1 cellular context compared by ENCODE assay signal in genomic region chr17:7177210-7177953, GRCh38.
A peak's percentile ranks its signal among the peaks of the same experiment; 100 is the strongest.
TF ChIP-seq lines count a peak whose summit lies in the region.

No MANE protein-coding gene starts in this region.

TF ChIP-seq in HepG2, 621 proteins besides CTCF, POLR2A, EP300 and RAD21 (continued from another document and continues in another):
- TF ChIP-seq TIGD3 (CRISPR knock-in tag; IDR thresholded peaks at IDR 0.05; ENCODE audit: borderline replicate concordance) = no peak
- peak; percentile 18; the same call in 1 of the 2 replicates for TF ChIP-seq ETV5 (CRISPR knock-in tag; IDR thresholded peaks at IDR 0.05; ENCODE audit: borderline replicate concordance)
- TF ChIP-seq FOXM1 (CRISPR knock-in tag; IDR thresholded peaks at IDR 0.05) = no peak
- no peak for TF ChIP-seq DRAP1 (CRISPR knock-in tag; IDR thresholded peaks at IDR 0.05)
- no peak for TF ChIP-seq ATM (IDR thresholded peaks at IDR 0.05; ENCODE audit: borderline replicate concordance)
- TF ChIP-seq MTA3 (CRISPR knock-in tag; IDR thresholded peaks at IDR 0.05) = no peak
- no peak for TF ChIP-seq FOXP1 (IDR thresholded peaks at IDR 0.05)
- no peak for TF ChIP-seq FOXP1 (CRISPR knock-in tag; IDR thresholded peaks at IDR 0.05)
- no peak for TF ChIP-seq ZNF34 (CRISPR knock-in tag; IDR thresholded peaks at IDR 0.05; ENCODE audit: borderline replicate concordance)
- TF ChIP-seq TOPORS (CRISPR knock-in tag; IDR thresholded peaks at IDR 0.05) = no peak
- TF ChIP-seq CREBL2 (CRISPR knock-in tag; IDR thresholded peaks at IDR 0.05; ENCODE audit: borderline replicate concordance) = 0 out of 2 replicates have a peak, but pooled peaks have one; percentile 22
- TF ChIP-seq ZHX1 (CRISPR knock-in tag; IDR thresholded peaks at IDR 0.05; ENCODE audit: low read depth) = no peak
- no peak for TF ChIP-seq E2F5 (CRISPR knock-in tag; conservative IDR thresholded peaks at IDR 0.05)
- peak; percentile 59; the same call in 1 of the 2 replicates for TF ChIP-seq ELF3 (CRISPR knock-in tag; IDR thresholded peaks at IDR 0.05)
- TF ChIP-seq HDAC6 (IDR thresholded peaks at IDR 0.05; ENCODE audit: low read depth, low read length) = no peak
- no peak; the same call in 1 of the 2 replicates for TF ChIP-seq ERF (CRISPR knock-in tag; IDR thresholded peaks at IDR 0.05)
- no peak for TF ChIP-seq ZNF383 (CRISPR knock-in tag; IDR thresholded peaks at IDR 0.05; ENCODE audit: borderline replicate concordance)
- TF ChIP-seq SKIL (CRISPR knock-in tag; IDR thresholded peaks at IDR 0.05; ENCODE audit: borderline replicate concordance) = no peak
- no peak; the same call in none of the 2 replicates for TF ChIP-seq ZBTB7A (CRISPR knock-in tag; IDR thresholded peaks at IDR 0.05)
- peak; percentile 31; the same call in 1 of the 2 replicates for TF ChIP-seq ZNF318 (CRISPR knock-in tag; IDR thresholded peaks at IDR 0.05)
- TF ChIP-seq SAFB2 (CRISPR knock-in tag; IDR thresholded peaks at IDR 0.05; ENCODE audit: borderline replicate concordance, low read depth) = no peak
- no peak for TF ChIP-seq RBM22 (optimal IDR thresholded peaks at IDR 0.05; ENCODE audit: low read length)
- TF ChIP-seq ZNF7 (CRISPR knock-in tag; IDR thresholded peaks at IDR 0.05) = no peak
- no peak for TF ChIP-seq ZNF773 (CRISPR knock-in tag; IDR thresholded peaks at IDR 0.05; ENCODE audit: borderline replicate concordance)
- TF ChIP-seq RNF219 (CRISPR knock-in tag; IDR thresholded peaks at IDR 0.05) = no peak
- 0 out of 2 replicates have a peak, but pooled peaks have one; percentile 30 for TF ChIP-seq ZFP41 (CRISPR knock-in tag; IDR thresholded peaks at IDR 0.05; ENCODE audit: borderline replicate concordance)
- TF ChIP-seq HNRNPLL (IDR thresholded peaks at IDR 0.05; ENCODE audit: low read depth, low read length, poor library complexity, severe bottlenecking) = peak; percentile 31
- no peak for TF ChIP-seq RXRA (CRISPR knock-in tag; IDR thresholded peaks at IDR 0.05)
- no peak for TF ChIP-seq MTERF4 (CRISPR knock-in tag; IDR thresholded peaks at IDR 0.05)
- no peak for TF ChIP-seq ZNF382 (CRISPR knock-in tag; IDR thresholded peaks at IDR 0.05; ENCODE audit: borderline replicate concordance)
- TF ChIP-seq CBX1 (IDR thresholded peaks at IDR 0.05; ENCODE audit: low read depth) = no peak
- TF ChIP-seq ZNF550 (CRISPR knock-in tag; IDR thresholded peaks at IDR 0.05; ENCODE audit: borderline replicate concordance) = no peak
- no peak for TF ChIP-seq LCORL (IDR thresholded peaks at IDR 0.05)
- TF ChIP-seq LCORL (CRISPR knock-in tag; IDR thresholded peaks at IDR 0.05) = no peak
- TF ChIP-seq ATF6 (CRISPR knock-in tag; conservative IDR thresholded peaks at IDR 0.05) = no peak
